Comparison of ENCODE assay signal across 1 cellular context in genomic region chr10:98446121-98446655, GRCh38.
TF ChIP-seq lines count a peak whose summit lies in the region.

No MANE protein-coding gene starts in this region.

TF ChIP-seq in GM23338, 12 proteins besides CTCF, POLR2A, EP300 and RAD21:
- TF ChIP-seq POLR2AphosphoS5 (IDR thresholded peaks at IDR 0.05; ENCODE audit: low read depth) (peak; percentile 4; the same call in 1 of the 2 replicates), ZNF331 (CRISPR knock-in tag; IDR thresholded peaks at IDR 0.05; ENCODE audit: low read depth) (no peak), CREB1 (CRISPR knock-in tag; IDR thresholded peaks at IDR 0.05; ENCODE audit: low read depth) (no peak)
- TF ChIP-seq, protein P1, sequence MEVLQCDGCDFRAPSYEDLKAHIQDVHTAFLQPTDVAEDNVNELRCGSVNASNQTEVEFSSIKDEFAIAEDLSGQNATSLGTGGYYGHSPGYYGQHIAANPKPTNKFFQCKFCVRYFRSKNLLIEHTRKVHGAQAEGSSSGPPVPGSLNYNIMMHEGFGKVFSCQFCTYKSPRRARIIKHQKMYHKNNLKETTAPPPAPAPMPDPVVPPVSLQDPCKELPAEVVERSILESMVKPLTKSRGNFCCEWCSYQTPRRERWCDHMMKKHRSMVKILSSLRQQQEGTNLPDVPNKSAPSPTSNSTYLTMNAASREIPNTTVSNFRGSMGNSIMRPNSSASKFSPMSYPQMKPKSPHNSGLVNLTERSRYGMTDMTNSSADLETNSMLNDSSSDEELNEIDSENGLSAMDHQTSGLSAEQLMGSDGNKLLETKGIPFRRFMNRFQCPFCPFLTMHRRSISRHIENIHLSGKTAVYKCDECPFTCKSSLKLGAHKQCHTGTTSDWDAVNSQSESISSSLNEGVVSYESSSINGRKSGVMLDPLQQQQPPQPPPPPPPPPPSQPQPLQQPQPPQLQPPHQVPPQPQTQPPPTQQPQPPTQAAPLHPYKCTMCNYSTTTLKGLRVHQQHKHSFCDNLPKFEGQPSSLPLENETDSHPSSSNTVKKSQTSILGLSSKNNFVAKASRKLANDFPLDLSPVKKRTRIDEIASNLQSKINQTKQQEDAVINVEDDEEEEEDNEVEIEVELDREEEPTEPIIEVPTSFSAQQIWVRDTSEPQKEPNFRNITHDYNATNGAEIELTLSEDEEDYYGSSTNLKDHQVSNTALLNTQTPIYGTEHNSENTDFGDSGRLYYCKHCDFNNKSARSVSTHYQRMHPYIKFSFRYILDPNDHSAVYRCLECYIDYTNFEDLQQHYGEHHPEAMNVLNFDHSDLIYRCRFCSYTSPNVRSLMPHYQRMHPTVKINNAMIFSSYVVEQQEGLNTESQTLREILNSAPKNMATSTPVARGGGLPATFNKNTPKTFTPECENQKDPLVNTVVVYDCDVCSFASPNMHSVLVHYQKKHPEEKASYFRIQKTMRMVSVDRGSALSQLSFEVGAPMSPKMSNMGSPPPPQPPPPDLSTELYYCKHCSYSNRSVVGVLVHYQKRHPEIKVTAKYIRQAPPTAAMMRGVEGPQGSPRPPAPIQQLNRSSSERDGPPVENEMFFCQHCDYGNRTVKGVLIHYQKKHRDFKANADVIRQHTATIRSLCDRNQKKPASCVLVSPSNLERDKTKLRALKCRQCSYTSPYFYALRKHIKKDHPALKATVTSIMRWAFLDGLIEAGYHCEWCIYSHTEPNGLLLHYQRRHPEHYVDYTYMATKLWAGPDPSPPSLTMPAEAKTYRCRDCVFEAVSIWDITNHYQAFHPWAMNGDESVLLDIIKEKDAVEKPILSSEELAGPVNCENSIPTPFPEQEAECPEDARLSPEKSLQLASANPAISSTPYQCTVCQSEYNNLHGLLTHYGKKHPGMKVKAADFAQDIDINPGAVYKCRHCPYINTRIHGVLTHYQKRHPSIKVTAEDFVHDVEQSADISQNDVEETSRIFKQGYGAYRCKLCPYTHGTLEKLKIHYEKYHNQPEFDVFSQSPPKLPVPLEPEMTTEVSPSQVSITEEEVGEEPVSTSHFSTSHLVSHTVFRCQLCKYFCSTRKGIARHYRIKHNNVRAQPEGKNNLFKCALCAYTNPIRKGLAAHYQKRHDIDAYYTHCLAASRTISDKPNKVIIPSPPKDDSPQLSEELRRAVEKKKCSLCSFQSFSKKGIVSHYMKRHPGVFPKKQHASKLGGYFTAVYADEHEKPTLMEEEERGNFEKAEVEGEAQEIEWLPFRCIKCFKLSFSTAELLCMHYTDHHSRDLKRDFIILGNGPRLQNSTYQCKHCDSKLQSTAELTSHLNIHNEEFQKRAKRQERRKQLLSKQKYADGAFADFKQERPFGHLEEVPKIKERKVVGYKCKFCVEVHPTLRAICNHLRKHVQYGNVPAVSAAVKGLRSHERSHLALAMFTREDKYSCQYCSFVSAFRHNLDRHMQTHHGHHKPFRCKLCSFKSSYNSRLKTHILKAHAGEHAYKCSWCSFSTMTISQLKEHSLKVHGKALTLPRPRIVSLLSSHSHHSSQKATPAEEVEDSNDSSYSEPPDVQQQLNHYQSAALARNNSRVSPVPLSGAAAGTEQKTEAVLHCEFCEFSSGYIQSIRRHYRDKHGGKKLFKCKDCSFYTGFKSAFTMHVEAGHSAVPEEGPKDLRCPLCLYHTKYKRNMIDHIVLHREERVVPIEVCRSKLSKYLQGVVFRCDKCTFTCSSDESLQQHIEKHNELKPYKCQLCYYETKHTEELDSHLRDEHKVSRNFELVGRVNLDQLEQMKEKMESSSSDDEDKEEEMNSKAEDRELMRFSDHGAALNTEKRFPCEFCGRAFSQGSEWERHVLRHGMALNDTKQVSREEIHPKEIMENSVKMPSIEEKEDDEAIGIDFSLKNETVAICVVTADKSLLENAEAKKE (CRISPR knock-in tag; IDR thresholded peaks at IDR 0.05): no peak
TF ChIP-seq in GM23338: peak in this region for 1.
